ENCODE assay signal across 14 cellular contexts in genomic region chr9:104841601-104842106, GRCh38.
DNase-seq lines count a peak whose midpoint lies in the region; ATAC-seq and TF ChIP-seq lines count a peak whose summit lies in the region.
"Had no signal": no experiment of that assay in that cellular context is flagged by ENCODE, and none has a peak within 500 bp of the region (broad histone marks: within the 10 kb centered on the region; RNA-seq: fewer than 3 reads in every experiment).

No MANE protein-coding gene starts in this region.

- H3K4me3 Mint-ChIP-seq in nephron progenitor cell: no peak overlapping the region

- H3K27me3 Mint-ChIP-seq in nephron progenitor cell (ENCODE audit: low read depth, poor library complexity): peaks cover 6% of the 10 kb centered on the region

- ATAC-seq in left lobe of liver: peak; percentile 87
- ATAC-seq in GM18861 (IDR thresholded peaks at IDR 0.05; ENCODE audit: unreplicated experiment): no peak

- no peaks in the 10 kb centered on the region for H3K9me3 Mint-ChIP-seq in nephron progenitor cell

- H3K27me3 ChIP-seq in thymus (ENCODE audit: control insufficient read depth, insufficient read depth): no peaks in the 10 kb centered on the region

- H3K4me1 ChIP-seq in thymus (ENCODE audit: control insufficient read depth, insufficient read depth, low read length): no peaks in the 10 kb centered on the region
- H3K4me1 ChIP-seq: A549 had no signal

- H3K9me3 ChIP-seq in thymus (ENCODE audit: control insufficient read depth): no peaks in the 10 kb centered on the region
- H3K9me3 ChIP-seq: A549 had no signal

- 97% methylated on average over 7 of the region's 7 CpGs for WGBS in thymus

- TF ChIP-seq CTCF in nephron progenitor cell (IDR thresholded peaks at IDR 0.05): no peak

- peak overlapping the region; percentile 21 for H3K27ac ChIP-seq in thymus (ENCODE audit: low read depth)
- H3K27ac ChIP-seq: A549, KMS-11 had no signal

- peak; percentile 59 for DNase-seq in astrocyte of the hippocampus (ENCODE audit: low read depth, low spot score)
- DNase-seq in left lobe of liver (ENCODE audit: low spot score): peak; percentile 80
- DNase-seq in nephron progenitor cell: no peak
- no peak for DNase-seq in NCI-H1092 treated with DMSO at 0.1 percent for 48 hours (lab: John Stamatoyannopoulos, UW)
- DNase-seq in NCI-H2029 treated with DMSO at 0.1 percent for 48 hours (lab: John Stamatoyannopoulos, UW): no peak
- DNase-seq: DMS79 treated with DMSO at 0.1 percent for 48 hours, NCI-H146, NCI-H2081 treated with DMSO at 0.1 percent for 48 hours, NCI-H510A treated with DMSO at 0.1 percent for 48 hours, NCI-H82 had no signal

- peaks cover 32% of the 10 kb centered on the region for H3K36me3 Mint-ChIP-seq in nephron progenitor cell (ENCODE audit: low read depth)

- no peak overlapping the region for H3K4me3 ChIP-seq in thymus (ENCODE audit: low read length)
- H3K4me3 ChIP-seq: A549 had no signal

- H3K36me3 ChIP-seq in thymus (ENCODE audit: control insufficient read depth, insufficient read depth): peaks cover 64% of the 10 kb centered on the region

- peaks cover 25% of the 10 kb centered on the region for H3K4me1 Mint-ChIP-seq in nephron progenitor cell

- H3K27ac Mint-ChIP-seq in nephron progenitor cell: peak overlapping the region; percentile 44

Comparison
In these comparisons a context has a peak if more than half of its experiments do, and no peak if none do; other contexts are left out.
1. DNase-seq: peak in astrocyte of the hippocampus (single experiment) and left lobe of liver (single experiment); none in nephron progenitor cell (single experiment), NCI-H1092 treated with DMSO at 0.1 percent for 48 hours (single experiment) and NCI-H2029 treated with DMSO at 0.1 percent for 48 hours (single experiment).